In genomic region chr2:134138115-134138514, GRCh38 we compare ENCODE assay signal across 16 cellular contexts.
DNase-seq lines count a peak whose midpoint lies in the region; ATAC-seq and TF ChIP-seq lines count a peak whose summit lies in the region.
"Had no signal": no experiment of that assay in that cellular context is flagged by ENCODE, and none has a peak within 500 bp of the region (broad histone marks: within the 10 kb centered on the region; RNA-seq: fewer than 3 reads in every experiment).

No MANE protein-coding gene starts in this region.

- H3K4me3 ChIP-seq in heart right ventricle = peak overlapping the region in 4 of 10 donors; percentile 20 to 39 (median 29)
- H3K4me3 ChIP-seq in adrenal gland = no peak overlapping the region
- no peak overlapping the region for H3K4me3 ChIP-seq in left lung
- H3K4me3 ChIP-seq in upper lobe of left lung = no peak overlapping the region
- H3K4me3 ChIP-seq: A549 had no signal

- TF ChIP-seq CTCF in heart right ventricle (IDR thresholded peaks at IDR 0.05) = no peak
- no peak for TF ChIP-seq CTCF in adrenal gland (IDR thresholded peaks at IDR 0.05)
- TF ChIP-seq CTCF in left lung (IDR thresholded peaks at IDR 0.05) = no peak
- no peak for TF ChIP-seq CTCF in upper lobe of left lung (IDR thresholded peaks at IDR 0.05)

- intact Hi-C loops in heart right ventricle (cut with DNase I) (loop anchor here in 4 of 10 donors (5.0 to 10.0 kb wide), 3 partner anchors 34 to 69 kb away; no protein-coding TSS in a partner anchor), cardiac septum (cut with DNase I) (loop anchor here (5.0 kb wide), 2 partner anchors 64 to 274 kb away; no protein-coding TSS in a partner anchor), adrenal gland (cut with DNase I) (no loop called here), left lung (cut with DNase I) (no loop called here)

- H3K36me3 ChIP-seq in heart right ventricle (no peaks in the 10 kb centered on the region), adrenal gland (replicated peaks in 1 of 2) (no peaks in the 10 kb centered on the region), left lung (no peaks in the 10 kb centered on the region), upper lobe of left lung (no peaks in the 10 kb centered on the region)
- H3K36me3 ChIP-seq: gastrocnemius medialis had no signal

- DNase-seq in heart right ventricle = no peak
- no peak for DNase-seq in cardiac septum (ENCODE audit: low spot score)
- DNase-seq in adrenal gland = no peak
- DNase-seq in left lung = no peak
- no peak for DNase-seq in upper lobe of left lung
- DNase-seq in naive thymus-derived CD8-positive, alpha-beta T cell = no peak
- DNase-seq in activated CD4-positive, alpha-beta T cell treated with anti-CD3 and anti-CD28 coated beads, Interleukin-2, amount 50 U/mL, for 1 hour = no peak
- DNase-seq: activated CD8-positive, alpha-beta T cell treated with anti-CD3 and anti-CD28 coated beads, Interleukin-2, amount 10 ng/mL, durations not matched to agents 7 days and 5 days; effector CD8-positive, alpha-beta T cell; gastrocnemius medialis; H7; NCI-H1048; SHP77 treated with DMSO at 0.1 percent for 48 hours had no signal

- H3K27ac ChIP-seq in heart right ventricle (peak overlapping the region in 9 of 10 donors; percentile 48 to 85 (median 80)), adrenal gland (peak overlapping the region in 4 of 5 donors; percentile 11 to 81 (median 54)), left lung (peak overlapping the region; percentile 73 to 92), upper lobe of left lung (peak overlapping the region in 3 of 4 donors; percentile 65 to 83 (median 67))
- H3K27ac ChIP-seq: A549 had no signal

- H3K36me3 Mint-ChIP-seq in naive thymus-derived CD8-positive, alpha-beta T cell = peaks cover 0 to 2% (median 0%) of the 10 kb centered on the region in 3 donors

- no peak for TF ChIP-seq POLR2A in adrenal gland (IDR thresholded peaks at IDR 0.05)
- no peak for TF ChIP-seq POLR2A in upper lobe of left lung (IDR thresholded peaks at IDR 0.05)

- no peak for TF ChIP-seq EP300 in upper lobe of left lung (IDR thresholded peaks at IDR 0.05)

- H3K4me1 ChIP-seq in heart right ventricle = peaks cover 7 to 100% (median 94%) of the 10 kb centered on the region in 9 donors
- peaks cover 12 to 55% of the 10 kb centered on the region in 2 donors for H3K4me1 ChIP-seq in adrenal gland (replicated peaks in 1 of 2)
- H3K4me1 ChIP-seq in left lung = peaks cover 28 to 69% of the 10 kb centered on the region in 2 donors
- peaks cover 47 to 62% (median 51%) of the 10 kb centered on the region in 4 donors for H3K4me1 ChIP-seq in upper lobe of left lung

- H3K4me3 Mint-ChIP-seq in naive thymus-derived CD8-positive, alpha-beta T cell = no peak overlapping the region
- H3K4me3 Mint-ChIP-seq: activated CD8-positive, alpha-beta T cell treated with anti-CD3 and anti-CD28 coated beads, Interleukin-2, amount 10 ng/mL, durations not matched to agents 7 days and 5 days had no signal

- H3K27me3 ChIP-seq in heart right ventricle (no peaks in the 10 kb centered on the region), adrenal gland (no peaks in the 10 kb centered on the region), left lung (no peaks in the 10 kb centered on the region), upper lobe of left lung (no peaks in the 10 kb centered on the region)

- peak overlapping the region in 1 of 10 donors; percentile 42 for H3K27ac Mint-ChIP-seq in naive thymus-derived CD8-positive, alpha-beta T cell
- H3K27ac Mint-ChIP-seq: activated CD8-positive, alpha-beta T cell treated with anti-CD3 and anti-CD28 coated beads, Interleukin-2, amount 10 ng/mL, durations not matched to agents 7 days and 5 days had no signal

- H3K4me1 Mint-ChIP-seq in naive thymus-derived CD8-positive, alpha-beta T cell = peaks cover 54 to 96% (median 90%) of the 10 kb centered on the region in 4 donors

- POLR2A ChIA-PET in naive thymus-derived CD8-positive, alpha-beta T cell (lab: Charles Lee) = no interaction called here

- no peaks in the 10 kb centered on the region for H3K9me3 Mint-ChIP-seq in naive thymus-derived CD8-positive, alpha-beta T cell
- H3K9me3 Mint-ChIP-seq: brain had no signal

- WGBS in heart right ventricle, 2 donors = 73 to 86% methylated on average over 2 of the region's 2 CpGs
- WGBS in adrenal gland, 4 donors = 77 to 86% (median 79%) methylated on average over 2 of the region's 2 CpGs
- 86 to 98% methylated on average over 2 of the region's 2 CpGs for WGBS in upper lobe of left lung, 2 donors

- no peaks in the 10 kb centered on the region for H3K27me3 Mint-ChIP-seq in naive thymus-derived CD8-positive, alpha-beta T cell
- H3K27me3 Mint-ChIP-seq: brain had no signal

- H3K9me3 ChIP-seq in heart right ventricle = no peaks in the 10 kb centered on the region
- no peaks in the 10 kb centered on the region for H3K9me3 ChIP-seq in adrenal gland (replicated peaks in 1 of 3)
- H3K9me3 ChIP-seq in left lung = no peaks in the 10 kb centered on the region
- H3K9me3 ChIP-seq in upper lobe of left lung = no peaks in the 10 kb centered on the region
- H3K9me3 ChIP-seq: A549, gastrocnemius medialis had no signal

- ATAC-seq in heart right ventricle = no peak
- no peak for ATAC-seq in left lung
- no peak for ATAC-seq in upper lobe of left lung (ENCODE audit: low FRiP score in 2 of 2)
- ATAC-seq in HG03571 (IDR thresholded peaks at IDR 0.05; ENCODE audit: unreplicated experiment) = no peak
- no peak for ATAC-seq in naive thymus-derived CD8-positive, alpha-beta T cell
- ATAC-seq: A549, gastrocnemius medialis had no signal
